1 cellular context compared by ENCODE assay signal in genomic region chr2:30583204-30583749, GRCh38.
TF ChIP-seq lines count a peak whose summit lies in the region.

No MANE protein-coding gene starts in this region.

TF ChIP-seq in GM12878, 131 proteins besides CTCF, POLR2A, EP300 and RAD21 (continued from another document):
- TF ChIP-seq CUX1 (IDR thresholded peaks at IDR 0.05; ENCODE audit: insufficient replicate concordance, low read depth, low read length) (no peak), PAX8 (IDR thresholded peaks at IDR 0.05) (no peak), SREBF2 (IDR thresholded peaks at IDR 0.05; ENCODE audit: low read length) (no peak), GABPA (IDR thresholded peaks at IDR 0.05; ENCODE audit: low read depth) (no peak)
